22 cellular contexts compared by ENCODE assay signal in the genomic region with DNA sequence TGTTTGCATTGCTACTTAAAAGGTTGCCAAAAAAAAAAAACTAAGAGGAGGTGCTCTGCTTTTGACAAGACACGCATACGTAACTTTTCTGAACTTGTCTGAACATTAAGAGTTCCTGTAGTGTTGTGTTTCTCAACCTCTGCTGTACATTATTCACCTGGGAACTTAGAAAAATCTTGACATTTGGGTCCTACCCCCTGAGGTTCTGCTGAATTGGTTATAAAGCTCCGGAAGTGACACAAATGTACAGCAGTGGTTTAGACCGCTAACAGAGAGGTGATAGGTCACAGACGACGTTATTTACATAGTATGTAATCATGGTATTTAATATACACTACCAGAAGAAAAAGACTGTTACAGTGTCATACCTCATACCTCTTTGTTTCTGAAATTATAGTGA.
"Had no signal": no experiment of that assay in that cellular context is flagged by ENCODE, and none has a peak within 500 bp of the region (broad histone marks: within the 10 kb centered on the region; RNA-seq: fewer than 3 reads in every experiment).

No MANE protein-coding gene starts in this region.

- DNase-seq: activated CD4-positive, alpha-beta T cell treated with anti-CD3 and anti-CD28 coated beads for 1 hour; activated CD4-positive, alpha-beta T cell treated with anti-CD3 and anti-CD28 coated beads, Interleukin-2, amount 50 U/mL, for 1 hour; activated naive CD4-positive, alpha-beta T cell; activated T-cell treated with anti-CD3 and anti-CD28 coated beads, Interleukin-2, amount 50 U/mL, for 1 hour; adrenal gland; effector CD8-positive, alpha-beta T cell; gastrocnemius medialis; hippocampal formation; left ventricle myocardium superior; mammary epithelial cell; natural killer cell; ovary; stimulated activated CD4-positive, alpha-beta T cell treated with anti-CD3 and anti-CD28 coated beads, Interleukin-12 subunit alpha, Interleukin-12 subunit beta, amount 100 ng/mL, for 4 hours; stimulated activated CD4-positive, alpha-beta T cell treated with anti-CD3 and anti-CD28 coated beads, Interleukin-1b, Interleukin-23, amount 100 ng/mL, for 48 hours; stomach; T-helper 1 cell; transverse colon had no signal

- H3K36me3 ChIP-seq: ovary, prostate gland had no signal

- H3K27me3 ChIP-seq: adrenal gland, ascending aorta, gastrocnemius medialis, ovary, stomach, suprapubic skin, transverse colon had no signal

- FAIRE-seq: TTC549, urothelium cell line had no signal

- H3K4me3 ChIP-seq: adrenal gland, ascending aorta, gastrocnemius medialis, ovary, prostate gland, stomach, suprapubic skin, transverse colon had no signal
